ENCODE assay signal across 18 cellular contexts in the genomic region with DNA sequence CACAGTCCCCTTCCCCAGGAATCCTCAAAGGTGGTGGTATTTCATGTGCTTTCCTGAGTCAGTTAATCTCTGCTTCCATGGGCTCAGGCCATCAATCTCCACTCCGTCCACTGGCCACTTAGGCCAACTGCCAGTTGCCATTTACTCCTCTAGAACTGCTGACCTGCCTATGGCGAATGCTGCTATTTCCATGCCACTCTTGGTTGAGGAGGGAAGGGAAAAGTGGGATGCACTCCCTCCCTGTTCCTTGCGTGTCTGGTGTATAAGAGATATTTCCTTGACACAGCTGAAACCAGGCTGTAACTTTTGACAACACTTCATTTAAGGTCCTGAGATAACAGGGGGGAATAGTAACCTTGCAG.
"Had no signal": no experiment of that assay in that cellular context is flagged by ENCODE, and none has a peak within 500 bp of the region (broad histone marks: within the 10 kb centered on the region; RNA-seq: fewer than 3 reads in every experiment).

No MANE protein-coding gene starts in this region.

- H3K9me3 ChIP-seq: esophagus muscularis mucosa, neutrophil, sigmoid colon, thoracic aorta had no signal

- H3K27ac Mint-ChIP-seq: activated CD4-positive, alpha-beta T cell treated with anti-CD3 and anti-CD28 coated beads for 36 hours; stimulated activated naive B cell treated with anti-CD40 and anti-IgM and Interleukin-4, amounts not matched to agents 10 μg/mL and 1 μg/mL and 100 μg/mL, for 72 hours had no signal

- FAIRE-seq: islet of Langerhans, TTC549 had no signal

- H3K36me3 ChIP-seq: esophagus muscularis mucosa, neutrophil, sigmoid colon, thoracic aorta had no signal

- DNase-seq: activated CD4-positive, alpha-beta T cell treated with anti-CD3 and anti-CD28 coated beads for 36 hours; activated CD4-positive, alpha-beta T cell treated with anti-CD3 and anti-CD28 coated beads, Interleukin-2, amount 50 U/mL, for 48 hours; activated naive CD4-positive, alpha-beta T cell; anterior cingulate cortex; effector CD4-positive, alpha-beta T cell; hippocampal formation; left cardiac atrium; mesendoderm; naive thymus-derived CD8-positive, alpha-beta T cell; sigmoid colon; stimulated activated naive B cell treated with anti-CD40 and anti-IgM and Interleukin-4, amounts not matched to agents 10 μg/mL and 1 μg/mL and 100 μg/mL, for 72 hours had no signal

- H3K4me3 ChIP-seq: coronary artery, esophagus muscularis mucosa, sigmoid colon, thoracic aorta had no signal

- H3K27ac ChIP-seq: coronary artery, esophagus muscularis mucosa, neutrophil, thoracic aorta had no signal

- H3K9me3 Mint-ChIP-seq: central memory CD8-positive, alpha-beta T cell; stimulated activated naive B cell treated with anti-CD40 and anti-IgM and Interleukin-4, amounts not matched to agents 10 μg/mL and 1 μg/mL and 100 μg/mL, for 72 hours had no signal

- H3K36me3 Mint-ChIP-seq: naive thymus-derived CD8-positive, alpha-beta T cell; stimulated activated naive B cell treated with anti-CD40 and anti-IgM and Interleukin-4, amounts not matched to agents 10 μg/mL and 1 μg/mL and 100 μg/mL, for 72 hours had no signal

- H3K27me3 ChIP-seq: esophagus muscularis mucosa, sigmoid colon had no signal

- H3K4me3 Mint-ChIP-seq: activated CD4-positive, alpha-beta T cell treated with anti-CD3 and anti-CD28 coated beads for 36 hours; central memory CD8-positive, alpha-beta T cell; stimulated activated naive B cell treated with anti-CD40 and anti-IgM and Interleukin-4, amounts not matched to agents 10 μg/mL and 1 μg/mL and 100 μg/mL, for 72 hours had no signal

- ATAC-seq: activated CD4-positive, alpha-beta T cell treated with anti-CD3 and anti-CD28 coated beads for 36 hours; left cardiac atrium; naive thymus-derived CD8-positive, alpha-beta T cell; stimulated activated naive B cell treated with anti-CD40 and anti-IgM and Interleukin-4, amounts not matched to agents 10 μg/mL and 1 μg/mL and 100 μg/mL, for 72 hours had no signal
